In genomic region chr17:27332052-27332403, GRCh38 we compare ENCODE assay signal across 8 cellular contexts. TPM values are rescaled to one million over a fixed set of nuclear protein-coding genes. Genes with fewer than 3 reads are reported as not detected.
DNase-seq lines count a peak whose midpoint lies in the region; ATAC-seq and TF ChIP-seq lines count a peak whose summit lies in the region.

No MANE protein-coding gene starts in this region.

- TF ChIP-seq CTCF in adrenal gland (IDR thresholded peaks at IDR 0.05), result no peak

- H3K27ac Mint-ChIP-seq in activated T-cell treated with anti-CD3 and anti-CD28 coated beads, Interleukin-2, amount 50 U/mL, for 24 hours, result peak overlapping the region; percentile 91
- peak overlapping the region; percentile 94 for H3K27ac Mint-ChIP-seq in memory B cell

- H3K27ac ChIP-seq in adrenal gland (peak overlapping the region; percentile 84 to 96 (median 93)), thymus (ENCODE audit: low read depth) (peak overlapping the region; percentile 89)

- H3K9me3 ChIP-seq in adrenal gland (replicated peaks in 1 of 3) (no peaks in the 10 kb centered on the region), thymus (ENCODE audit: control insufficient read depth) (no peaks in the 10 kb centered on the region)

- no peak for DNase-seq in activated T-cell treated with anti-CD3 and anti-CD28 coated beads, Interleukin-2, amount 50 U/mL, for 24 hours
- DNase-seq in activated T-cell treated with anti-CD3 and anti-CD28 coated beads for 4 hours, result no peak
- DNase-seq in adrenal gland, result no peak
- DNase-seq in memory B cell (ENCODE audit: low spot score in 2 of 2), result no peak
- no peak for DNase-seq in activated gamma-delta T cell (lab: John Stamatoyannopoulos, UW)
- no peak for DNase-seq in NCI-H446 (lab: John Stamatoyannopoulos, UW)
- DNase-seq in activated CD4-positive, CD25-positive, alpha-beta regulatory T cell treated with anti-CD3 and anti-CD28 coated beads, Interleukin-2, amount 50 U/mL, for 72 hours, result no peak

- WGBS in adrenal gland, 4 donors, result 61 to 76% (median 74%) methylated on average over 3 of the region's 3 CpGs
- 92% methylated on average over 3 of the region's 3 CpGs for WGBS in thymus

- H3K27me3 ChIP-seq in adrenal gland (no peaks in the 10 kb centered on the region), thymus (ENCODE audit: control insufficient read depth, insufficient read depth) (no peaks in the 10 kb centered on the region)

- H3K4me1 ChIP-seq in adrenal gland (replicated peaks in 1 of 2), result peaks cover 14 to 19% of the 10 kb centered on the region in 2 donors
- peaks cover 9% of the 10 kb centered on the region for H3K4me1 ChIP-seq in thymus (ENCODE audit: control insufficient read depth, insufficient read depth, low read length)

- ATAC-seq in memory B cell (ENCODE audit: low read depth), result no peak

- peak overlapping the region; percentile 78 for H3K4me3 Mint-ChIP-seq in activated T-cell treated with anti-CD3 and anti-CD28 coated beads, Interleukin-2, amount 50 U/mL, for 24 hours
- peak overlapping the region; percentile 81 for H3K4me3 Mint-ChIP-seq in memory B cell

- H3K4me3 ChIP-seq in adrenal gland, result peak overlapping the region in 1 of 4 donors; percentile 51
- H3K4me3 ChIP-seq in thymus (ENCODE audit: low read length), result no peak overlapping the region

- H3K9me3 Mint-ChIP-seq in activated T-cell treated with anti-CD3 and anti-CD28 coated beads, Interleukin-2, amount 50 U/mL, for 24 hours, result no peaks in the 10 kb centered on the region
- H3K9me3 Mint-ChIP-seq in memory B cell, result no peaks in the 10 kb centered on the region

- H3K36me3 ChIP-seq in adrenal gland (replicated peaks in 1 of 2), result no peaks in the 10 kb centered on the region
- H3K36me3 ChIP-seq in thymus (ENCODE audit: control insufficient read depth, insufficient read depth), result no peaks in the 10 kb centered on the region

- H3K27me3 Mint-ChIP-seq in activated T-cell treated with anti-CD3 and anti-CD28 coated beads, Interleukin-2, amount 50 U/mL, for 24 hours, result no peaks in the 10 kb centered on the region
- H3K27me3 Mint-ChIP-seq in memory B cell, result no peaks in the 10 kb centered on the region

- peaks cover 22% of the 10 kb centered on the region for H3K4me1 Mint-ChIP-seq in activated T-cell treated with anti-CD3 and anti-CD28 coated beads, Interleukin-2, amount 50 U/mL, for 24 hours (ENCODE audit: low read depth)
- peaks cover 16% of the 10 kb centered on the region for H3K4me1 Mint-ChIP-seq in memory B cell

- H3K36me3 Mint-ChIP-seq in activated T-cell treated with anti-CD3 and anti-CD28 coated beads, Interleukin-2, amount 50 U/mL, for 24 hours (ENCODE audit: low read depth), result no peaks in the 10 kb centered on the region
- no peaks in the 10 kb centered on the region for H3K36me3 Mint-ChIP-seq in memory B cell

- intact Hi-C loops in adrenal gland (cut with DNase I), result loop anchor here (2.0 to 5.0 kb wide), 3 partner anchors 35 to 90 kb away; no protein-coding TSS in a partner anchor

- no peak for TF ChIP-seq POLR2A in adrenal gland (IDR thresholded peaks at IDR 0.05)

RNA-seq across cellular contexts. Expression of gene WSB1, which starts 38.1 kb away (rescaled TPM):
- 100 to 1,000 TPM in 4 of 8 donors, 10 to 100 TPM in 4; 27.5 to 147 (median 100) TPM for total RNA-seq in adrenal gland
- polyA plus RNA-seq in adrenal gland, result 10 to 100 TPM; 51.0 to 77.5 (median 76.7) TPM
- 125 TPM for polyA plus RNA-seq in thymus
